Comparison of ENCODE assay signal across 22 cellular contexts in the genomic region with DNA sequence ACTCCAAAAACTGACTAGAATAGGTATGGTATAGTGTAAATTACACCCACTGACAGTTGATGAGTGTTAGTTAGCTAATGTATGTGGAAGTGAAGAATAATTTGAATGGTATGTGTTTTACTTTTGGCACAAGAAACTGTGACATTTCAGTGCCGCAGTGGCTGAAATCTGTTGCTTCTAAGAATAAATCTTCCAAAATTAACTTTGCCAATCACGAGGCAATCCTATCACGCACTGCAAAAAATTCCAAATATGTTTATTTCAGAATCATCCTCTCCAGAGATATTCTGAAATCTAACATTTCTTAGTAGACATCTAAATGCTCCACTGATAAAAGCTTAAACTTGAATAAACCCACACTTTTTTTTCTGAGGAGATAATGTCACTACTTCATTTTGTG.
"Had no signal": no experiment of that assay in that cellular context is flagged by ENCODE, and none has a peak within 500 bp of the region (broad histone marks: within the 10 kb centered on the region; RNA-seq: fewer than 3 reads in every experiment).

No MANE protein-coding gene starts in this region.

- H3K4me3 Mint-ChIP-seq: immature natural killer cell; naive B cell; nephron; stimulated activated effector memory CD8-positive, alpha-beta T cell treated with anti-CD3 and anti-CD28 coated beads, Interleukin-12 subunit alpha, Interleukin-12 subunit beta, amount 100 ng/mL, for 72 hours had no signal

- DNase-seq: dermis blood vessel endothelial cell; esophagus squamous epithelium; foreskin fibroblast; glutamatergic neuron; immature natural killer cell; kidney; left colon; mesendoderm; naive B cell; occipital lobe; pancreas; right lobe of liver; stimulated activated CD4-positive, alpha-beta T cell treated with anti-CD3 and anti-CD28 coated beads, Interleukin-4, amount 100 ng/mL, for 1 hour; stimulated activated CD8-positive, alpha-beta memory T cell treated with anti-CD3 and anti-CD28 coated beads, Interleukin-4, amount 100 ng/mL, for 48 hours; stimulated activated naive CD8-positive, alpha-beta T cell treated with anti-CD3 and anti-CD28 coated beads, Interleukin-15, Interleukin-2, amounts not matched to agents 100 U/mL and 50 U/mL, for 24 hours; tibial artery; upper lobe of left lung; uterus had no signal

- H3K4me1 Mint-ChIP-seq: immature natural killer cell; naive B cell; nephron; stimulated activated effector memory CD8-positive, alpha-beta T cell treated with anti-CD3 and anti-CD28 coated beads, Interleukin-12 subunit alpha, Interleukin-12 subunit beta, amount 100 ng/mL, for 72 hours had no signal

- H3K27ac Mint-ChIP-seq: immature natural killer cell; naive B cell; nephron; progenitor cell of endocrine pancreas; stimulated activated effector memory CD8-positive, alpha-beta T cell treated with anti-CD3 and anti-CD28 coated beads, Interleukin-12 subunit alpha, Interleukin-12 subunit beta, amount 100 ng/mL, for 72 hours had no signal

- H3K36me3 Mint-ChIP-seq: immature natural killer cell; naive B cell; stimulated activated effector memory CD8-positive, alpha-beta T cell treated with anti-CD3 and anti-CD28 coated beads, Interleukin-12 subunit alpha, Interleukin-12 subunit beta, amount 100 ng/mL, for 72 hours had no signal

- H3K4me3 ChIP-seq: esophagus squamous epithelium, gastroesophageal sphincter, pancreas, right lobe of liver, tibial artery, upper lobe of left lung, uterus had no signal

- H3K27ac ChIP-seq: esophagus squamous epithelium, gastroesophageal sphincter, pancreas, right lobe of liver, tibial artery, upper lobe of left lung, uterus had no signal

- H3K27me3 Mint-ChIP-seq: naive B cell, progenitor cell of endocrine pancreas had no signal

- ATAC-seq: gastroesophageal sphincter; left colon; pancreas; right lobe of liver; stimulated activated effector memory CD8-positive, alpha-beta T cell treated with anti-CD3 and anti-CD28 coated beads, Interleukin-12 subunit alpha, Interleukin-12 subunit beta, amount 100 ng/mL, for 72 hours; stimulated activated naive CD8-positive, alpha-beta T cell treated with anti-CD3 and anti-CD28 coated beads, Interleukin-15, Interleukin-2, amounts not matched to agents 100 U/mL and 50 U/mL, for 24 hours had no signal

- H3K9me3 Mint-ChIP-seq: nephron had no signal

- H3K27me3 ChIP-seq: esophagus squamous epithelium, gastroesophageal sphincter, pancreas, right lobe of liver, tibial artery, upper lobe of left lung, uterus had no signal

- H3K36me3 ChIP-seq: esophagus squamous epithelium, gastroesophageal sphincter, pancreas, right lobe of liver, tibial artery, upper lobe of left lung, uterus had no signal

- H3K9me3 ChIP-seq: esophagus squamous epithelium, gastroesophageal sphincter, pancreas, right lobe of liver, tibial artery, upper lobe of left lung, uterus had no signal

- H3K4me1 ChIP-seq: esophagus squamous epithelium, gastroesophageal sphincter, pancreas, right lobe of liver, upper lobe of left lung, uterus had no signal
